Comparison of ENCODE assay signal across 8 cellular contexts in genomic region chr21:17903029-17903806, GRCh38.
DNase-seq lines count a peak whose midpoint lies in the region; ATAC-seq and TF ChIP-seq lines count a peak whose summit lies in the region.

No MANE protein-coding gene starts in this region.

- H3K4me1 ChIP-seq in Karpas-422 (ENCODE audit: low read length): no peaks in the 10 kb centered on the region
- H3K4me1 ChIP-seq in RWPE2 (ENCODE audit: insufficient read depth, poor library complexity, severe bottlenecking): peaks cover 5% of the 10 kb centered on the region
- H3K4me1 ChIP-seq in spleen: peaks cover 0 to 5% (median 0%) of the 10 kb centered on the region in 6 donors

- no peaks in the 10 kb centered on the region for H3K79me2 ChIP-seq in Karpas-422 (ENCODE audit: low read length)

- WGBS in spleen, 5 donors: 49 to 65% (median 53%) methylated on average over 4 of the region's 4 CpGs

- no peaks in the 10 kb centered on the region for H3K9me3 ChIP-seq in Karpas-422 (ENCODE audit: low read length)
- no peaks in the 10 kb centered on the region for H3K9me3 ChIP-seq in RWPE2 (ENCODE audit: severe bottlenecking)
- H3K9me3 ChIP-seq in spleen: peaks cover 0 to 14% (median 3%) of the 10 kb centered on the region in 8 donors

- peak; percentile 75 for DNase-seq in DMS 273 (lab: John Stamatoyannopoulos, UW; ENCODE audit: unreplicated experiment)
- DNase-seq in Karpas-422: peak; percentile 77
- DNase-seq in RWPE2 (ENCODE audit: low spot score): no peak
- peak; percentile 62 for DNase-seq in fibroblast of the aortic adventitia (ENCODE audit: low read depth)
- DNase-seq in spleen: no peak
- DNase-seq in stimulated activated CD8-positive, alpha-beta memory T cell treated with anti-CD3 and anti-CD28 coated beads, Interleukin-4, amount 100 ng/mL, for 48 hours: no peak

- H3K4me3 ChIP-seq in Karpas-422 (ENCODE audit: low read length) (no peak overlapping the region), RWPE2 (ENCODE audit: severe bottlenecking) (no peak overlapping the region), fibroblast of the aortic adventitia (ENCODE audit: low read depth, low read length) (no peak overlapping the region), spleen (no peak overlapping the region)

- no peak overlapping the region for H3K4me2 ChIP-seq in Karpas-422 (ENCODE audit: low read depth, low read length, poor library complexity, severe bottlenecking)

- H3K27ac ChIP-seq in Karpas-422 (ENCODE audit: low read length): no peak overlapping the region
- no peak overlapping the region for H3K27ac ChIP-seq in RWPE2 (ENCODE audit: poor library complexity, severe bottlenecking)
- no peak overlapping the region for H3K27ac ChIP-seq in spleen

- H3K9me2 ChIP-seq in Karpas-422 (replicated peaks; ENCODE audit: insufficient read depth, low read length): no peaks in the 10 kb centered on the region

- intact Hi-C loops in spleen (cut with DNase I; ENCODE audit: low total_unique reads): loop anchor here (5.0 kb wide), 1 partner anchor 221 kb away; no protein-coding TSS in a partner anchor

- ATAC-seq in RWPE2 (ENCODE audit: low read depth): peak; percentile 67; the same call in 2 of the 3 replicates
- ATAC-seq in HG03571 (IDR thresholded peaks at IDR 0.05; ENCODE audit: unreplicated experiment): no peak
- ATAC-seq in HG03280 (IDR thresholded peaks at IDR 0.05; ENCODE audit: unreplicated experiment): no peak

- no peaks in the 10 kb centered on the region for H3K27me3 ChIP-seq in Karpas-422 (ENCODE audit: low read length)
- no peaks in the 10 kb centered on the region for H3K27me3 ChIP-seq in RWPE2 (ENCODE audit: insufficient read depth, poor library complexity, severe bottlenecking)
- H3K27me3 ChIP-seq in spleen (replicated peaks in 1 of 7): no peaks in the 10 kb centered on the region

- no peaks in the 10 kb centered on the region for H4K20me1 ChIP-seq in Karpas-422 (ENCODE audit: insufficient read depth, low read depth, low read length)

- H3K36me3 ChIP-seq in Karpas-422 (ENCODE audit: insufficient read depth, low read length) (no peaks in the 10 kb centered on the region), RWPE2 (ENCODE audit: low read depth) (no peaks in the 10 kb centered on the region), spleen (no peaks in the 10 kb centered on the region)

- no peak overlapping the region for H2AFZ ChIP-seq in Karpas-422 (ENCODE audit: low read length)

- no peak for TF ChIP-seq POLR2A in spleen (IDR thresholded peaks at IDR 0.05)

- TF ChIP-seq CTCF in RWPE2 (IDR thresholded peaks at IDR 0.05; ENCODE audit: poor library complexity, severe bottlenecking) (peak; percentile 52), fibroblast of the aortic adventitia (IDR thresholded peaks at IDR 0.05; ENCODE audit: insufficient read depth, low read length) (no peak), spleen (IDR thresholded peaks at IDR 0.05 in 8 of 11, conservative IDR thresholded peaks at IDR 0.05 in 3 of 11) (peak in 8 of 11 experiments; percentile 15 to 40 (median 24))

- H3K9ac ChIP-seq in Karpas-422 (ENCODE audit: low read length): no peak overlapping the region

Comparison
In these comparisons a context has a peak if more than half of its experiments do, and no peak if none do; other contexts are left out.
1. DNase-seq: peak in DMS 273 (single experiment), Karpas-422 (single experiment) and fibroblast of the aortic adventitia (single experiment); none in RWPE2 (single experiment), spleen (single experiment) and stimulated activated CD8-positive, alpha-beta memory T cell treated with anti-CD3 and anti-CD28 coated beads, Interleukin-4, amount 100 ng/mL, for 48 hours (single experiment).